ENCODE assay signal across 1 cellular context in genomic region chr9:135963938-135964337, GRCh38.
TF ChIP-seq lines count a peak whose summit lies in the region.

No MANE protein-coding gene starts in this region.

TF ChIP-seq in SK-N-SH treated with all-trans-retinoic acid at 6 μM for 48 hours, 23 proteins besides CTCF, POLR2A, EP300 and RAD21 (continued from another document):
- TF ChIP-seq ZFP3 (CRISPR knock-in tag; IDR thresholded peaks at IDR 0.05) (no peak), OSR1 (CRISPR knock-in tag; IDR thresholded peaks at IDR 0.05) (no peak), CSRNP3 (CRISPR knock-in tag; IDR thresholded peaks at IDR 0.05) (no peak), GLIS3 (CRISPR knock-in tag; IDR thresholded peaks at IDR 0.05) (no peak), ZFP30 (CRISPR knock-in tag; IDR thresholded peaks at IDR 0.05) (no peak), ZNF70 (CRISPR knock-in tag; IDR thresholded peaks at IDR 0.05) (no peak), SNAI2 (CRISPR knock-in tag; IDR thresholded peaks at IDR 0.05) (no peak), ARNTL (CRISPR knock-in tag; IDR thresholded peaks at IDR 0.05; ENCODE audit: borderline replicate concordance, low read depth) (no peak), TOX (CRISPR knock-in tag; IDR thresholded peaks at IDR 0.05; ENCODE audit: borderline replicate concordance) (no peak)
